ENCODE assay signal across 6 cellular contexts in the genomic region with DNA sequence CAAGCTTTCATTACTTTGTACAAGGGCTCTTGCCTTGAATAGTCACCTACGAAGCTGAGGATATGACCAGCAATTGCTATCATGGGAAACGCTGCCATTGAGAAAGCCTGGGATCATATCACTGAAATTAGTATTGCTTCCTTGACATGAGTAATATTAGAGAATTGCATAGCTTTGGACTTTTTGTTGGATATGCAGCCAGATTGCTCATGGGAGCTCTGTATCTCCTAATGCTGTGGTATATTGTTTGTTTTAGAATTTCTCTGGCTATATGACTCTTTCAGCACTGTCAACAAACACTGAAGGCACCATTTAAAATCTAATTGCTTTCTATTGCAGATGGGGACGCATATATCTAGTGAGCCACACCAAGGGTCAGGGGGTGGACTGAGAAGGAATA.
"Had no signal": no experiment of that assay in that cellular context is flagged by ENCODE, and none has a peak within 500 bp of the region (broad histone marks: within the 10 kb centered on the region; RNA-seq: fewer than 3 reads in every experiment).

No MANE protein-coding gene starts in this region.

- H3K4me3 ChIP-seq: GM23248, HAP-1 had no signal

- DNase-seq: GM23248, GOT3, HFFc6, KBM-7 had no signal

- ATAC-seq: HCT116 had no signal
